23 cellular contexts compared by ENCODE assay signal in genomic region chr10:132220061-132220460, GRCh38.
"Had no signal": no experiment of that assay in that cellular context is flagged by ENCODE, and none has a peak within 500 bp of the region (broad histone marks: within the 10 kb centered on the region; RNA-seq: fewer than 3 reads in every experiment).

No MANE protein-coding gene starts in this region.

- FAIRE-seq: colon, endothelial cell of umbilical vein, islet of Langerhans, keratinocyte had no signal

- H3K9me3 ChIP-seq: gastrocnemius medialis had no signal

- H3K27ac ChIP-seq: coronary artery, dorsolateral prefrontal cortex, esophagus muscularis mucosa, gastrocnemius medialis, heart right ventricle, left ventricle myocardium inferior, lower lobe of right lung had no signal

- H3K4me3 ChIP-seq: coronary artery, dorsolateral prefrontal cortex, esophagus muscularis mucosa, gastrocnemius medialis, heart right ventricle, left ventricle myocardium inferior, lower lobe of right lung, mucosa of descending colon had no signal

- H3K36me3 ChIP-seq: gastrocnemius medialis, heart right ventricle, lower lobe of right lung had no signal

- H3K27me3 ChIP-seq: dorsolateral prefrontal cortex, esophagus muscularis mucosa, gastrocnemius medialis, heart right ventricle had no signal

- DNase-seq: dermis blood vessel endothelial cell; dorsolateral prefrontal cortex; effector CD4-positive, alpha-beta T cell; effector memory CD4-positive, alpha-beta T cell; foreskin melanocyte; gastrocnemius medialis; glutamatergic neuron; head of caudate nucleus; heart right ventricle; hippocampal formation; kidney glomerular epithelial cell; left colon; left ventricle myocardium inferior; lower lobe of right lung; mesenchymal stem cell; mucosa of descending colon had no signal

- H3K4me1 ChIP-seq: gastrocnemius medialis, left ventricle myocardium inferior had no signal

- ATAC-seq: gastrocnemius medialis, heart right ventricle, left colon, left lobe of liver, lower lobe of right lung, mucosa of descending colon had no signal
